In the genomic region with DNA sequence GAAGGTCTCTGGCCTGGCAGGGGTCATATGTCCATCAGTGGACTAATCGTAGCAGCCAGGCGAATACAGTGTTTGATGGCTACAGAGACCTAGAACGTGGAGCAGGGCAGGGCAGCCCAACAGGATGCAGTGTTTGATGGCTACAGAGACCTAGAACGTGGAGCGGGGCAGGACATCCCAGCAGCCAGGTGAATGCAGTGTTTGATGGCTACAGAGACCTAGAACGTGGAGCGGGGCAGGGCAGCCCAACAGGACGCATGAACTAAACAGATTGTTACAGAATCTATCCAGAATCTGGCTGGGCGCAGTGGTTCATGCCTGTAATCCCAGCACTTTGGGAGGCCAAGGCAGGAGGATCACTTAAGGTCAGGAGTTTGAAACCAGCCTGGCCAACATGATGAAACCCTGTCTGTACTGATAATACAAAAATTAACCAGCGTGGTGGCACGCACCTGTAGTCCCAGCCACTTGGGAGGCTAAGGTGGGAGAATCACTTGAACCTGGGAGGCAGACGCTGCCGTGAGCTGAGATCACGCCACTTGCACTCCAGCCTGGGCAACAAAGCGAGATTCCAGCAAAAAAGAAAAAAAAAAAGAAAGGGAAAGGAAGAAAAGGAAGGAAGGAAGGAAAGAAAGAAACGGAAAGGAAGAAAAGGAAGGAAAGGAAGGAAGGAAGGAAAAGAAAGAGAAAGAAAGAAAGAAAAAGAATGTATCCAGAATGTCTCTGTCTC, we compare ENCODE assay signal across 2 cellular contexts.
A peak's percentile ranks its signal among the peaks of the same experiment; 100 is the strongest.
TF ChIP-seq lines count a peak whose summit lies in the region.

No MANE protein-coding gene starts in this region.

TF ChIP-seq in HepG2, 621 proteins besides CTCF, POLR2A, EP300 and RAD21:
- TF ChIP-seq, protein P1, sequence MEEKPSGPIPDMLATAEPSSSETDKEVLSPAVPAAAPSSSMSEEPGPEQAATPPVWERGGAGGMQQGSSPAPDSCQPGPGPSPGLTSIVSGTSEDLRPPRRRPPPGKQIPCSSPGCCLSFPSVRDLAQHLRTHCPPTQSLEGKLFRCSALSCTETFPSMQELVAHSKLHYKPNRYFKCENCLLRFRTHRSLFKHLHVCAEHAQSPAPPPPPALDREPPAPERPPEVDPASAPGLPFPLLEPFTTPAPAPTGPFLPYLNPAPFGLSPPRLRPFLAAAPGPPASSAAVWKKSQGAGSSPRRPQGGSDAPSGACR (CRISPR knock-in tag; IDR thresholded peaks at IDR 0.05): no peak
- TF ChIP-seq ZZZ3 (CRISPR knock-in tag; IDR thresholded peaks at IDR 0.05; ENCODE audit: borderline replicate concordance): no peak
- TF ChIP-seq, protein P2, sequence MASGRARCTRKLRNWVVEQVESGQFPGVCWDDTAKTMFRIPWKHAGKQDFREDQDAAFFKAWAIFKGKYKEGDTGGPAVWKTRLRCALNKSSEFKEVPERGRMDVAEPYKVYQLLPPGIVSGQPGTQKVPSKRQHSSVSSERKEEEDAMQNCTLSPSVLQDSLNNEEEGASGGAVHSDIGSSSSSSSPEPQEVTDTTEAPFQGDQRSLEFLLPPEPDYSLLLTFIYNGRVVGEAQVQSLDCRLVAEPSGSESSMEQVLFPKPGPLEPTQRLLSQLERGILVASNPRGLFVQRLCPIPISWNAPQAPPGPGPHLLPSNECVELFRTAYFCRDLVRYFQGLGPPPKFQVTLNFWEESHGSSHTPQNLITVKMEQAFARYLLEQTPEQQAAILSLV (CRISPR knock-in tag; IDR thresholded peaks at IDR 0.05; ENCODE audit: borderline replicate concordance): no peak
- TF ChIP-seq ZNF460 (CRISPR knock-in tag; IDR thresholded peaks at IDR 0.05; ENCODE audit: borderline replicate concordance): peak; percentile 52; the same call in 1 of the 2 replicates
- TF ChIP-seq, protein P3, sequence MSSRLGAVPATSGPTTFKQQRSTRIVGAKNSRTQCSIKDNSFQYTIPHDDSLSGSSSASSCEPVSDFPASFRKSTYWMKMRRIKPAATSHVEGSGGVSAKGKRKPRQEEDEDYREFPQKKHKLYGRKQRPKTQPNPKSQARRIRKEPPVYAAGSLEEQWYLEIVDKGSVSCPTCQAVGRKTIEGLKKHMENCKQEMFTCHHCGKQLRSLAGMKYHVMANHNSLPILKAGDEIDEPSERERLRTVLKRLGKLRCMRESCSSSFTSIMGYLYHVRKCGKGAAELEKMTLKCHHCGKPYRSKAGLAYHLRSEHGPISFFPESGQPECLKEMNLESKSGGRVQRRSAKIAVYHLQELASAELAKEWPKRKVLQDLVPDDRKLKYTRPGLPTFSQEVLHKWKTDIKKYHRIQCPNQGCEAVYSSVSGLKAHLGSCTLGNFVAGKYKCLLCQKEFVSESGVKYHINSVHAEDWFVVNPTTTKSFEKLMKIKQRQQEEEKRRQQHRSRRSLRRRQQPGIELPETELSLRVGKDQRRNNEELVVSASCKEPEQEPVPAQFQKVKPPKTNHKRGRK (CRISPR knock-in tag; IDR thresholded peaks at IDR 0.05): peak; percentile 89
- 0 out of 2 replicates have a peak, but pooled peaks have one; percentile 23 for TF ChIP-seq ZMYM3 (CRISPR knock-in tag; IDR thresholded peaks at IDR 0.05)

TF ChIP-seq in GM23338, 12 proteins besides CTCF, POLR2A, EP300 and RAD21:
- TF ChIP-seq ZNF114 (CRISPR knock-in tag; IDR thresholded peaks at IDR 0.05) (no peak), EZH2 (IDR thresholded peaks at IDR 0.05; ENCODE audit: low read depth, unreplicated experiment) (no peak), STAT1 (IDR thresholded peaks at IDR 0.05; ENCODE audit: unreplicated experiment) (no peak), ZNF331 (CRISPR knock-in tag; IDR thresholded peaks at IDR 0.05; ENCODE audit: low read depth) (no peak), JUNB (IDR thresholded peaks at IDR 0.05; ENCODE audit: unreplicated experiment) (no peak), NANOG (IDR thresholded peaks at IDR 0.05; ENCODE audit: borderline replicate concordance) (no peak), EZH2phosphoT487 (IDR thresholded peaks at IDR 0.05; ENCODE audit: unreplicated experiment) (no peak), CREB1 (CRISPR knock-in tag; IDR thresholded peaks at IDR 0.05; ENCODE audit: low read depth) (no peak), POLR2AphosphoS5 (IDR thresholded peaks at IDR 0.05; ENCODE audit: low read depth) (no peak)
- TF ChIP-seq, protein P4, sequence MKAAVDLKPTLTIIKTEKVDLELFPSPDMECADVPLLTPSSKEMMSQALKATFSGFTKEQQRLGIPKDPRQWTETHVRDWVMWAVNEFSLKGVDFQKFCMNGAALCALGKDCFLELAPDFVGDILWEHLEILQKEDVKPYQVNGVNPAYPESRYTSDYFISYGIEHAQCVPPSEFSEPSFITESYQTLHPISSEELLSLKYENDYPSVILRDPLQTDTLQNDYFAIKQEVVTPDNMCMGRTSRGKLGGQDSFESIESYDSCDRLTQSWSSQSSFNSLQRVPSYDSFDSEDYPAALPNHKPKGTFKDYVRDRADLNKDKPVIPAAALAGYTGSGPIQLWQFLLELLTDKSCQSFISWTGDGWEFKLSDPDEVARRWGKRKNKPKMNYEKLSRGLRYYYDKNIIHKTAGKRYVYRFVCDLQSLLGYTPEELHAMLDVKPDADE (IDR thresholded peaks at IDR 0.05): no peak
- TF ChIP-seq, protein P5, sequence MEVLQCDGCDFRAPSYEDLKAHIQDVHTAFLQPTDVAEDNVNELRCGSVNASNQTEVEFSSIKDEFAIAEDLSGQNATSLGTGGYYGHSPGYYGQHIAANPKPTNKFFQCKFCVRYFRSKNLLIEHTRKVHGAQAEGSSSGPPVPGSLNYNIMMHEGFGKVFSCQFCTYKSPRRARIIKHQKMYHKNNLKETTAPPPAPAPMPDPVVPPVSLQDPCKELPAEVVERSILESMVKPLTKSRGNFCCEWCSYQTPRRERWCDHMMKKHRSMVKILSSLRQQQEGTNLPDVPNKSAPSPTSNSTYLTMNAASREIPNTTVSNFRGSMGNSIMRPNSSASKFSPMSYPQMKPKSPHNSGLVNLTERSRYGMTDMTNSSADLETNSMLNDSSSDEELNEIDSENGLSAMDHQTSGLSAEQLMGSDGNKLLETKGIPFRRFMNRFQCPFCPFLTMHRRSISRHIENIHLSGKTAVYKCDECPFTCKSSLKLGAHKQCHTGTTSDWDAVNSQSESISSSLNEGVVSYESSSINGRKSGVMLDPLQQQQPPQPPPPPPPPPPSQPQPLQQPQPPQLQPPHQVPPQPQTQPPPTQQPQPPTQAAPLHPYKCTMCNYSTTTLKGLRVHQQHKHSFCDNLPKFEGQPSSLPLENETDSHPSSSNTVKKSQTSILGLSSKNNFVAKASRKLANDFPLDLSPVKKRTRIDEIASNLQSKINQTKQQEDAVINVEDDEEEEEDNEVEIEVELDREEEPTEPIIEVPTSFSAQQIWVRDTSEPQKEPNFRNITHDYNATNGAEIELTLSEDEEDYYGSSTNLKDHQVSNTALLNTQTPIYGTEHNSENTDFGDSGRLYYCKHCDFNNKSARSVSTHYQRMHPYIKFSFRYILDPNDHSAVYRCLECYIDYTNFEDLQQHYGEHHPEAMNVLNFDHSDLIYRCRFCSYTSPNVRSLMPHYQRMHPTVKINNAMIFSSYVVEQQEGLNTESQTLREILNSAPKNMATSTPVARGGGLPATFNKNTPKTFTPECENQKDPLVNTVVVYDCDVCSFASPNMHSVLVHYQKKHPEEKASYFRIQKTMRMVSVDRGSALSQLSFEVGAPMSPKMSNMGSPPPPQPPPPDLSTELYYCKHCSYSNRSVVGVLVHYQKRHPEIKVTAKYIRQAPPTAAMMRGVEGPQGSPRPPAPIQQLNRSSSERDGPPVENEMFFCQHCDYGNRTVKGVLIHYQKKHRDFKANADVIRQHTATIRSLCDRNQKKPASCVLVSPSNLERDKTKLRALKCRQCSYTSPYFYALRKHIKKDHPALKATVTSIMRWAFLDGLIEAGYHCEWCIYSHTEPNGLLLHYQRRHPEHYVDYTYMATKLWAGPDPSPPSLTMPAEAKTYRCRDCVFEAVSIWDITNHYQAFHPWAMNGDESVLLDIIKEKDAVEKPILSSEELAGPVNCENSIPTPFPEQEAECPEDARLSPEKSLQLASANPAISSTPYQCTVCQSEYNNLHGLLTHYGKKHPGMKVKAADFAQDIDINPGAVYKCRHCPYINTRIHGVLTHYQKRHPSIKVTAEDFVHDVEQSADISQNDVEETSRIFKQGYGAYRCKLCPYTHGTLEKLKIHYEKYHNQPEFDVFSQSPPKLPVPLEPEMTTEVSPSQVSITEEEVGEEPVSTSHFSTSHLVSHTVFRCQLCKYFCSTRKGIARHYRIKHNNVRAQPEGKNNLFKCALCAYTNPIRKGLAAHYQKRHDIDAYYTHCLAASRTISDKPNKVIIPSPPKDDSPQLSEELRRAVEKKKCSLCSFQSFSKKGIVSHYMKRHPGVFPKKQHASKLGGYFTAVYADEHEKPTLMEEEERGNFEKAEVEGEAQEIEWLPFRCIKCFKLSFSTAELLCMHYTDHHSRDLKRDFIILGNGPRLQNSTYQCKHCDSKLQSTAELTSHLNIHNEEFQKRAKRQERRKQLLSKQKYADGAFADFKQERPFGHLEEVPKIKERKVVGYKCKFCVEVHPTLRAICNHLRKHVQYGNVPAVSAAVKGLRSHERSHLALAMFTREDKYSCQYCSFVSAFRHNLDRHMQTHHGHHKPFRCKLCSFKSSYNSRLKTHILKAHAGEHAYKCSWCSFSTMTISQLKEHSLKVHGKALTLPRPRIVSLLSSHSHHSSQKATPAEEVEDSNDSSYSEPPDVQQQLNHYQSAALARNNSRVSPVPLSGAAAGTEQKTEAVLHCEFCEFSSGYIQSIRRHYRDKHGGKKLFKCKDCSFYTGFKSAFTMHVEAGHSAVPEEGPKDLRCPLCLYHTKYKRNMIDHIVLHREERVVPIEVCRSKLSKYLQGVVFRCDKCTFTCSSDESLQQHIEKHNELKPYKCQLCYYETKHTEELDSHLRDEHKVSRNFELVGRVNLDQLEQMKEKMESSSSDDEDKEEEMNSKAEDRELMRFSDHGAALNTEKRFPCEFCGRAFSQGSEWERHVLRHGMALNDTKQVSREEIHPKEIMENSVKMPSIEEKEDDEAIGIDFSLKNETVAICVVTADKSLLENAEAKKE (CRISPR knock-in tag; IDR thresholded peaks at IDR 0.05): no peak
- TF ChIP-seq, protein P6, sequence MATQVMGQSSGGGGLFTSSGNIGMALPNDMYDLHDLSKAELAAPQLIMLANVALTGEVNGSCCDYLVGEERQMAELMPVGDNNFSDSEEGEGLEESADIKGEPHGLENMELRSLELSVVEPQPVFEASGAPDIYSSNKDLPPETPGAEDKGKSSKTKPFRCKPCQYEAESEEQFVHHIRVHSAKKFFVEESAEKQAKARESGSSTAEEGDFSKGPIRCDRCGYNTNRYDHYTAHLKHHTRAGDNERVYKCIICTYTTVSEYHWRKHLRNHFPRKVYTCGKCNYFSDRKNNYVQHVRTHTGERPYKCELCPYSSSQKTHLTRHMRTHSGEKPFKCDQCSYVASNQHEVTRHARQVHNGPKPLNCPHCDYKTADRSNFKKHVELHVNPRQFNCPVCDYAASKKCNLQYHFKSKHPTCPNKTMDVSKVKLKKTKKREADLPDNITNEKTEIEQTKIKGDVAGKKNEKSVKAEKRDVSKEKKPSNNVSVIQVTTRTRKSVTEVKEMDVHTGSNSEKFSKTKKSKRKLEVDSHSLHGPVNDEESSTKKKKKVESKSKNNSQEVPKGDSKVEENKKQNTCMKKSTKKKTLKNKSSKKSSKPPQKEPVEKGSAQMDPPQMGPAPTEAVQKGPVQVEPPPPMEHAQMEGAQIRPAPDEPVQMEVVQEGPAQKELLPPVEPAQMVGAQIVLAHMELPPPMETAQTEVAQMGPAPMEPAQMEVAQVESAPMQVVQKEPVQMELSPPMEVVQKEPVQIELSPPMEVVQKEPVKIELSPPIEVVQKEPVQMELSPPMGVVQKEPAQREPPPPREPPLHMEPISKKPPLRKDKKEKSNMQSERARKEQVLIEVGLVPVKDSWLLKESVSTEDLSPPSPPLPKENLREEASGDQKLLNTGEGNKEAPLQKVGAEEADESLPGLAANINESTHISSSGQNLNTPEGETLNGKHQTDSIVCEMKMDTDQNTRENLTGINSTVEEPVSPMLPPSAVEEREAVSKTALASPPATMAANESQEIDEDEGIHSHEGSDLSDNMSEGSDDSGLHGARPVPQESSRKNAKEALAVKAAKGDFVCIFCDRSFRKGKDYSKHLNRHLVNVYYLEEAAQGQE (IDR thresholded peaks at IDR 0.05; ENCODE audit: unreplicated experiment): no peak
